15 cellular contexts compared by ENCODE assay signal in genomic region chr13:85236431-85236830, GRCh38.
A peak's percentile ranks its signal among the peaks of the same experiment; 100 is the strongest.
DNase-seq lines count a peak whose midpoint lies in the region; ATAC-seq and TF ChIP-seq lines count a peak whose summit lies in the region.
"Had no signal": no experiment of that assay in that cellular context is flagged by ENCODE, and none has a peak within 500 bp of the region (broad histone marks: within the 10 kb centered on the region; RNA-seq: fewer than 3 reads in every experiment).

No MANE protein-coding gene starts in this region.

- H3K27ac Mint-ChIP-seq in HFFc6: no peak overlapping the region
- H3K27ac Mint-ChIP-seq in T-helper 2 cell treated with Interferon-gamma antibody and Interleukin-4, amounts not matched to agents 5 μg/mL and 100 μg/mL, for 36 hours: no peak overlapping the region
- H3K27ac Mint-ChIP-seq: activated CD8-positive, alpha-beta T cell treated with anti-CD3 and anti-CD28 coated beads, Interleukin-2, amount 10 ng/mL, durations not matched to agents 7 days and 5 days; CD14-positive monocyte; IgD-negative memory B cell; progenitor cell of endocrine pancreas had no signal

- intact Hi-C loops in sciatic nerve (cut with DNase I): no loop called here

- H3K27me3 Mint-ChIP-seq in HFFc6 (ENCODE audit: insufficient read depth): no peaks in the 10 kb centered on the region; the same call in 1 of the 2 replicates
- no peaks in the 10 kb centered on the region for H3K27me3 Mint-ChIP-seq in T-helper 2 cell treated with Interferon-gamma antibody and Interleukin-4, amounts not matched to agents 5 μg/mL and 100 μg/mL, for 36 hours (ENCODE audit: low read depth)
- H3K27me3 Mint-ChIP-seq: IgD-negative memory B cell, progenitor cell of endocrine pancreas had no signal

- H3K36me3 Mint-ChIP-seq in HFFc6 (ENCODE audit: low read depth): no peaks in the 10 kb centered on the region
- H3K36me3 Mint-ChIP-seq in T-helper 2 cell treated with Interferon-gamma antibody and Interleukin-4, amounts not matched to agents 5 μg/mL and 100 μg/mL, for 36 hours (ENCODE audit: low read depth): no peaks in the 10 kb centered on the region
- H3K36me3 Mint-ChIP-seq: CD14-positive monocyte had no signal

- H3K9me3 Mint-ChIP-seq in HFFc6: no peaks in the 10 kb centered on the region
- no peaks in the 10 kb centered on the region for H3K9me3 Mint-ChIP-seq in T-helper 2 cell treated with Interferon-gamma antibody and Interleukin-4, amounts not matched to agents 5 μg/mL and 100 μg/mL, for 36 hours

- ATAC-seq in sciatic nerve (no peak), HG03039 (IDR thresholded peaks at IDR 0.05; ENCODE audit: unreplicated experiment) (no peak)
- ATAC-seq: activated CD8-positive, alpha-beta T cell treated with anti-CD3 and anti-CD28 coated beads, Interleukin-2, amount 10 ng/mL, durations not matched to agents 7 days and 5 days had no signal

- DNase-seq in HFFc6: peak; percentile 12
- DNase-seq in RPMI7951 (ENCODE audit: low read depth): peak; percentile 2
- DNase-seq in epithelial cell of esophagus (ENCODE audit: low read depth): peak; percentile 91
- peak; percentile 32 for DNase-seq in skeletal muscle cell (ENCODE audit: low read depth)
- no peak for DNase-seq in sciatic nerve (ENCODE audit: low spot score)
- no peak for DNase-seq in T-helper 2 cell treated with Interferon-gamma antibody and Interleukin-4, amounts not matched to agents 5 μg/mL and 100 μg/mL, for 36 hours (ENCODE audit: low spot score)
- DNase-seq: activated CD8-positive, alpha-beta T cell treated with anti-CD3 and anti-CD28 coated beads, Interleukin-2, amount 10 ng/mL, durations not matched to agents 7 days and 5 days; adrenal gland; cortex of kidney; NCI-H1105 treated with DMSO at 0.1 percent for 48 hours; NCI-H2227 treated with DMSO at 0.1 percent for 48 hours had no signal

- peak overlapping the region; percentile 37; the same call in 1 of the 2 replicates for H3K4me3 Mint-ChIP-seq in HFFc6
- H3K4me3 Mint-ChIP-seq in T-helper 2 cell treated with Interferon-gamma antibody and Interleukin-4, amounts not matched to agents 5 μg/mL and 100 μg/mL, for 36 hours: no peak overlapping the region
- H3K4me3 Mint-ChIP-seq: activated CD8-positive, alpha-beta T cell treated with anti-CD3 and anti-CD28 coated beads, Interleukin-2, amount 10 ng/mL, durations not matched to agents 7 days and 5 days; CD14-positive monocyte; IgD-negative memory B cell had no signal

- no peak overlapping the region for H3K4me3 ChIP-seq in epithelial cell of esophagus (ENCODE audit: low read length)
- no peak overlapping the region for H3K4me3 ChIP-seq in skeletal muscle cell (ENCODE audit: low read depth, low read length)
- H3K4me3 ChIP-seq: adrenal gland had no signal

- no peak for TF ChIP-seq CTCF in HFFc6 (IDR thresholded peaks at IDR 0.05)
- no peak for TF ChIP-seq CTCF in epithelial cell of esophagus (IDR thresholded peaks at IDR 0.05; ENCODE audit: insufficient read depth, low read depth, low read length, missing control alignments)

- H3K4me1 Mint-ChIP-seq in HFFc6 (ENCODE audit: low read depth): peaks cover 19% of the 10 kb centered on the region
- H3K4me1 Mint-ChIP-seq in T-helper 2 cell treated with Interferon-gamma antibody and Interleukin-4, amounts not matched to agents 5 μg/mL and 100 μg/mL, for 36 hours (ENCODE audit: low read depth): no peaks in the 10 kb centered on the region
- H3K4me1 Mint-ChIP-seq: CD14-positive monocyte, IgD-negative memory B cell had no signal

Comparison
In these comparisons a context has a peak if more than half of its experiments do, and no peak if none do; other contexts are left out.
1. DNase-seq: peak in HFFc6 (single experiment), RPMI7951 (single experiment), epithelial cell of esophagus (single experiment) and skeletal muscle cell (single experiment); none in sciatic nerve (single experiment) and T-helper 2 cell treated with Interferon-gamma antibody and Interleukin-4, amounts not matched to agents 5 μg/mL and 100 μg/mL, for 36 hours (single experiment).